ENCODE assay signal across 8 cellular contexts in the genomic region with DNA sequence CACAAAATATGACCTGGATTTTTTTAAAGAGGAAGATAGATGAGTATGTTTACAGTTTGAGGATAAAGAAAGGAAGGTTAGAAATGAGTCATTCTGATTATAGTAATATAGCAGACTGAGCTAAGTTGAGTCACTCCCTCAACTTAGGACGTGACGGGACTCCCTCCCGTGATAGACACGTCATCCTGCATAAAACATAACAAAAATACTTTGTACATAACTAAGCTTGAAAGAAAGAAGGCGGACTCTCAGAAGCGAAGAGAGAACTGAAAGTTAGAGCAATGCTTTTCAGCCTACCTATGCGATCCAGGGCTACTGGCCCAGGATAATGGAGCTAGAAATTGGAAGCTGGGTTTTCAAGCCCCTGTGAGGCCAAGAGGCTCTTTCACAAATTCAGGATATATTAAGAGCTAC.
A peak's percentile ranks its signal among the peaks of the same experiment; 100 is the strongest.
DNase-seq lines count a peak whose midpoint lies in the region; ATAC-seq lines count a peak whose summit lies in the region.

No MANE protein-coding gene starts in this region.

- in situ Hi-C loops in KBM-7 (cut with MboI; ENCODE audit: low pct_unique_long_range_greater_than_20kb, low sequenced_read_pairs), result loop anchor here (25.0 kb wide), 1 partner anchor 437 kb away; no protein-coding TSS in a partner anchor

- peak; percentile 2 to 12 for DNase-seq in AML-193 (lab: John Stamatoyannopoulos, UW)
- peak; percentile 37 to 46 for DNase-seq in activated CD4-positive, alpha-beta T cell treated with anti-CD3 and anti-CD28 coated beads for 4 hours
- peak; percentile 97 for DNase-seq in fibroblast of peridontal ligament (ENCODE audit: extremely low read depth)
- DNase-seq in stimulated activated CD4-positive, alpha-beta T cell treated with anti-CD3 and anti-CD28 coated beads, Interleukin-4, amount 100 ng/mL, for 48 hours (ENCODE audit: low read depth in 2 of 2), result peak; percentile 6 to 37
- no peak for DNase-seq in KBM-7
- DNase-seq in pons (ENCODE audit: low spot score), result no peak

- ATAC-seq in GM19452 (IDR thresholded peaks at IDR 0.05; ENCODE audit: unreplicated experiment) (peak; percentile 92), HG03520 (IDR thresholded peaks at IDR 0.05; ENCODE audit: unreplicated experiment) (peak; percentile 96)

Comparison
In these comparisons a context has a peak if more than half of its experiments do, and no peak if none do; other contexts are left out.
1. DNase-seq: peak in AML-193 (2 of 2), activated CD4-positive, alpha-beta T cell treated with anti-CD3 and anti-CD28 coated beads for 4 hours (2 of 2), fibroblast of peridontal ligament (single experiment) and stimulated activated CD4-positive, alpha-beta T cell treated with anti-CD3 and anti-CD28 coated beads, Interleukin-4, amount 100 ng/mL, for 48 hours (2 of 2); none in KBM-7 (single experiment) and pons (single experiment).